Comparison of ENCODE assay signal across 34 cellular contexts in genomic region chr9:137875846-137876245, GRCh38. TPM values are rescaled to one million over a fixed set of nuclear protein-coding genes. Genes with fewer than 3 reads are reported as not detected.
"Had no signal": no experiment of that assay in that cellular context is flagged by ENCODE, and none has a peak within 500 bp of the region (broad histone marks: within the 10 kb centered on the region; RNA-seq: fewer than 3 reads in every experiment).

No MANE protein-coding gene starts in this region.

- H3K9me3 Mint-ChIP-seq: activated CD4-positive, alpha-beta memory T cell treated with anti-CD3 and anti-CD28 coated beads for 36 hours; activated CD4-positive, alpha-beta T cell treated with anti-CD3 and anti-CD28 coated beads, Interleukin-2, amount 10 ng/mL, durations not matched to agents 24 days and 14 days; activated naive CD4-positive, alpha-beta T cell treated with anti-CD3 and anti-CD28 coated beads for 36 hours; activated naive CD4-positive, alpha-beta T cell treated with anti-CD3 and anti-CD28 coated beads, Interleukin-2, amount 50 U/mL, for 24 hours; activated T-helper 2 cell treated with anti-CD3 and anti-CD28 coated beads, Interferon-gamma antibody, Interleukin-2, Interleukin-4, amounts not matched to agents 10 μg/mL and 5 μg/mL and 100 μg/mL, durations not matched to agents 14 hours and 24 hours and 36 hours; central memory CD8-positive, alpha-beta T cell; T-cell; T-helper 1 cell treated with Interleukin-12 subunit alpha and Interleukin-12 subunit beta and Interleukin-4 antibody, amounts not matched to agents 30 μg/mL and 1 μg/mL, for 36 hours; T-helper 2 cell treated with Interferon-gamma antibody and Interleukin-4, amounts not matched to agents 5 μg/mL and 100 μg/mL, for 36 hours had no signal

- H3K36me3 ChIP-seq: brain microvascular endothelial cell, gastrocnemius medialis, heart right ventricle had no signal

- H3K36me3 Mint-ChIP-seq: activated naive CD4-positive, alpha-beta T cell treated with anti-CD3 and anti-CD28 coated beads, Interleukin-2, amount 50 U/mL, for 24 hours; T-cell had no signal

- H3K4me3 ChIP-seq: coronary artery, gastrocnemius medialis, heart right ventricle had no signal

- H3K9me3 ChIP-seq: gastrocnemius medialis, heart right ventricle had no signal

- ATAC-seq: activated CD4-positive, alpha-beta T cell treated with anti-CD3 and anti-CD28 coated beads for 36 hours; activated CD8-positive, alpha-beta memory T cell treated with anti-CD3 and anti-CD28 coated beads, Interleukin-2, amount 10 ng/mL, durations not matched to agents 7 days and 5 days; activated CD8-positive, alpha-beta T cell treated with anti-CD3 and anti-CD28 coated beads, Interleukin-2, amount 10 ng/mL, durations not matched to agents 7 days and 5 days; esophagus mucosa; foreskin keratinocyte; gastrocnemius medialis; heart right ventricle; T-cell had no signal

- H3K27ac ChIP-seq: brain microvascular endothelial cell, coronary artery, foreskin keratinocyte, gastrocnemius medialis, heart right ventricle, WERI-Rb-1 had no signal

- DNase-seq: activated CD4-positive, alpha-beta memory T cell treated with anti-CD3 and anti-CD28 coated beads for 36 hours; activated CD4-positive, alpha-beta T cell treated with anti-CD3 and anti-CD28 coated beads for 36 hours; activated CD4-positive, alpha-beta T cell treated with anti-CD3 and anti-CD28 coated beads, Interleukin-2, amount 10 ng/mL, durations not matched to agents 24 days and 14 days; activated CD4-positive, CD25-positive, alpha-beta regulatory T cell; activated CD4-positive, CD25-positive, alpha-beta regulatory T cell treated with anti-CD3 and anti-CD28 coated beads, Interleukin-2, amount 50 U/mL, for 72 hours; activated CD8-positive, alpha-beta memory T cell treated with anti-CD3 and anti-CD28 coated beads, Interleukin-2, amount 10 ng/mL, durations not matched to agents 7 days and 5 days; activated CD8-positive, alpha-beta memory T cell treated with anti-CD3 and anti-CD28 coated beads, Interleukin-2, amount 50 U/mL, for 4 hours; activated CD8-positive, alpha-beta T cell treated with anti-CD3 and anti-CD28 coated beads, Interleukin-2, amount 10 ng/mL, durations not matched to agents 7 days and 5 days; activated effector memory CD4-positive, alpha-beta T cell treated with anti-CD3 and anti-CD28 coated beads, Interleukin-2, amount 50 U/mL, for 16 hours; activated naive CD4-positive, alpha-beta T cell treated with anti-CD3 and anti-CD28 coated beads for 36 hours; activated T-cell treated with anti-CD3 and anti-CD28 coated beads, Interleukin-2, amount 50 U/mL, for 1 hour; activated T-cell treated with anti-CD3 and anti-CD28 coated beads, Interleukin-2, amount 50 U/mL, for 48 hours; amniotic stem cell; anterior cingulate cortex; brain microvascular endothelial cell; effector CD8-positive, alpha-beta T cell; foreskin keratinocyte; gastrocnemius medialis; heart right ventricle; SW 1271; T-cell; T1000; WERI-Rb-1 had no signal

- FAIRE-seq: bronchial epithelial cell, endometrium had no signal

- H3K4me1 ChIP-seq: foreskin keratinocyte, gastrocnemius medialis had no signal

- H3K27ac Mint-ChIP-seq: activated CD4-positive, alpha-beta memory T cell treated with anti-CD3 and anti-CD28 coated beads for 36 hours; activated CD4-positive, alpha-beta T cell treated with anti-CD3 and anti-CD28 coated beads for 36 hours; activated CD4-positive, alpha-beta T cell treated with anti-CD3 and anti-CD28 coated beads, Interleukin-2, amount 10 ng/mL, durations not matched to agents 24 days and 14 days; activated CD8-positive, alpha-beta memory T cell treated with anti-CD3 and anti-CD28 coated beads, Interleukin-2, amount 10 ng/mL, durations not matched to agents 7 days and 5 days; activated CD8-positive, alpha-beta T cell treated with anti-CD3 and anti-CD28 coated beads, Interleukin-2, amount 10 ng/mL, durations not matched to agents 7 days and 5 days; activated naive CD4-positive, alpha-beta T cell treated with anti-CD3 and anti-CD28 coated beads for 36 hours; activated naive CD4-positive, alpha-beta T cell treated with anti-CD3 and anti-CD28 coated beads, Interleukin-2, amount 50 U/mL, for 24 hours; activated T-helper 2 cell treated with anti-CD3 and anti-CD28 coated beads, Interferon-gamma antibody, Interleukin-2, Interleukin-4, amounts not matched to agents 10 μg/mL and 5 μg/mL and 100 μg/mL, durations not matched to agents 14 hours and 24 hours and 36 hours; T-helper 2 cell treated with Interferon-gamma antibody and Interleukin-4, amounts not matched to agents 5 μg/mL and 100 μg/mL, for 36 hours had no signal

- H3K4me3 Mint-ChIP-seq: activated CD4-positive, alpha-beta memory T cell treated with anti-CD3 and anti-CD28 coated beads for 36 hours; activated CD4-positive, alpha-beta T cell treated with anti-CD3 and anti-CD28 coated beads for 36 hours; activated CD8-positive, alpha-beta memory T cell treated with anti-CD3 and anti-CD28 coated beads, Interleukin-2, amount 10 ng/mL, durations not matched to agents 7 days and 5 days; activated CD8-positive, alpha-beta T cell treated with anti-CD3 and anti-CD28 coated beads, Interleukin-2, amount 10 ng/mL, durations not matched to agents 7 days and 5 days; activated naive CD4-positive, alpha-beta T cell treated with anti-CD3 and anti-CD28 coated beads for 36 hours; activated T-helper 1 cell treated with anti-CD3 and anti-CD28 coated beads, Interleukin-12 subunit alpha, Interleukin-12 subunit beta, Interleukin-2, Interleukin-4 antibody, amounts not matched to agents 30 ng/mL and 10 ng/mL and 1 ng/mL, durations not matched to agents 14 hours and 24 hours and 36 hours; T-helper 2 cell treated with Interferon-gamma antibody and Interleukin-4, amounts not matched to agents 5 μg/mL and 100 μg/mL, for 36 hours had no signal

- H3K4me1 Mint-ChIP-seq: activated CD4-positive, alpha-beta T cell treated with anti-CD3 and anti-CD28 coated beads for 36 hours; activated CD8-positive, alpha-beta memory T cell treated with anti-CD3 and anti-CD28 coated beads, Interleukin-2, amount 10 ng/mL, durations not matched to agents 7 days and 5 days; central memory CD8-positive, alpha-beta T cell had no signal

- H3K27me3 ChIP-seq: brain microvascular endothelial cell had no signal

RNA-seq across cellular contexts. Expression of gene CACNA1B, which starts 1.7 kb away (rescaled TPM):
- total RNA-seq: activated CD4-positive, alpha-beta T cell treated with anti-CD3 and anti-CD28 coated beads, Interleukin-2, amount 10 ng/mL, durations not matched to agents 24 days and 14 days; activated CD8-positive, alpha-beta memory T cell treated with anti-CD3 and anti-CD28 coated beads for 36 hours; activated CD8-positive, alpha-beta memory T cell treated with anti-CD3 and anti-CD28 coated beads, Interleukin-2, amount 10 ng/mL, durations not matched to agents 7 days and 5 days; activated CD8-positive, alpha-beta T cell treated with anti-CD3 and anti-CD28 coated beads, Interleukin-2, amount 10 ng/mL, durations not matched to agents 7 days and 5 days; activated T-helper 1 cell treated with anti-CD3 and anti-CD28 coated beads, Interleukin-12 subunit alpha, Interleukin-12 subunit beta, Interleukin-2, Interleukin-4 antibody, amounts not matched to agents 30 ng/mL and 10 ng/mL and 1 ng/mL, durations not matched to agents 14 hours and 24 hours and 36 hours; bronchial epithelial cell; esophagus mucosa had no signal
